ENCODE assay signal across 23 cellular contexts in the genomic region with DNA sequence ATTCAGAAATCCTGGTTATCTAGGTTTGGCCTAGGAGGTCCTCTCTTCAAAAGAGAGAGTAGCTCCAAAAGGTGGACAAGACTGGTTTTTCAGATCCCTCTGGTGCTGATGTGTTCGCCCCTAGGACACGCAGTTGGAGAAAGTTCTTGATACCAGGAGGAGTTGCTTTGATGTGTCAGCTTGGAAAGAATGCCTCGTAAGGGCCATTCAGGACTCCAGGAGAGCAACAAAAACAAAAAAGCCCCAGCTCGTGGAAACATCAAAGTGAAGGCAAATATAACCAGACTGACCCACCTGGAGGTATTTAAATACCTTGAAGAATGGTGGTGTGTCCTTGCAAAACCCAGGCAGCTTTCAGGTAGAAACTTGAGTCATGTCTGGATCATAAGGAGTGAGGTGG. TPM values are rescaled to one million over a fixed set of nuclear protein-coding genes. Genes with fewer than 3 reads are reported as not detected.
DNase-seq lines count a peak whose midpoint lies in the region; ATAC-seq and TF ChIP-seq lines count a peak whose summit lies in the region.
"Had no signal": no experiment of that assay in that cellular context is flagged by ENCODE, and none has a peak within 500 bp of the region (broad histone marks: within the 10 kb centered on the region; RNA-seq: fewer than 3 reads in every experiment).

No MANE protein-coding gene starts in this region.

- H3K27ac Mint-ChIP-seq in activated T-helper 17 cell treated with anti-CD3 and anti-CD28 coated beads, Interleukin-2, amount 50 U/mL, for 72 hours: no peak overlapping the region
- no peak overlapping the region for H3K27ac Mint-ChIP-seq in T-helper 17 cell
- H3K27ac Mint-ChIP-seq: activated CD4-positive, alpha-beta memory T cell treated with anti-CD3 and anti-CD28 coated beads, Interleukin-2, amount 10 ng/mL, durations not matched to agents 7 days and 5 days; activated naive CD8-positive, alpha-beta T cell treated with anti-CD3 and anti-CD28 coated beads for 36 hours; memory B cell had no signal

- no peaks in the 10 kb centered on the region for H3K27me3 Mint-ChIP-seq in activated T-helper 17 cell treated with anti-CD3 and anti-CD28 coated beads, Interleukin-2, amount 50 U/mL, for 72 hours
- no peaks in the 10 kb centered on the region for H3K27me3 Mint-ChIP-seq in T-helper 17 cell
- H3K27me3 Mint-ChIP-seq: activated CD4-positive, alpha-beta memory T cell treated with anti-CD3 and anti-CD28 coated beads, Interleukin-2, amount 10 ng/mL, durations not matched to agents 7 days and 5 days; activated naive CD8-positive, alpha-beta T cell treated with anti-CD3 and anti-CD28 coated beads for 36 hours; B cell; CD8-positive, alpha-beta memory T cell; memory B cell; naive B cell had no signal

- H4K20me1 ChIP-seq in PC-3 (ENCODE audit: low read length): 0 out of 2 replicates have a peak, but pooled peaks cover 5% of the 10 kb centered on the region
- no peaks in the 10 kb centered on the region for H4K20me1 ChIP-seq in smooth muscle cell (ENCODE audit: low read depth)

- no peaks in the 10 kb centered on the region for H3F3A ChIP-seq in PC-3 (ENCODE audit: low read length, unreplicated experiment)
- no peaks in the 10 kb centered on the region for H3F3A ChIP-seq in smooth muscle cell (ENCODE audit: low read depth)

- POLR2A ChIA-PET in PC-3 (lab: Charles Lee; ENCODE audit: unreplicated experiment): interaction anchor here (0.7 kb wide), 1 partner anchor 773 kb away, joined by 3 read pairs; no protein-coding TSS in a partner anchor

- H3K4me2 ChIP-seq in PC-3 (ENCODE audit: low read length) (peak overlapping the region; percentile 69), smooth muscle cell (no peak overlapping the region)

- H2AFZ ChIP-seq in PC-3 (ENCODE audit: low read length) (no peak overlapping the region), smooth muscle cell (ENCODE audit: low read depth) (no peak overlapping the region)

- H3K9me3 ChIP-seq in PC-3 (ENCODE audit: low read length): no peaks in the 10 kb centered on the region
- H3K9me3 ChIP-seq in smooth muscle cell (replicated peaks; ENCODE audit: low read depth): no peaks in the 10 kb centered on the region
- H3K9me3 ChIP-seq in T-helper 17 cell (ENCODE audit: control insufficient read depth, low read length, poor library complexity, severe bottlenecking): no peaks in the 10 kb centered on the region
- H3K9me3 ChIP-seq: neutrophil, testis had no signal

- H3K9ac ChIP-seq in PC-3 (ENCODE audit: low read length) (no peak overlapping the region), smooth muscle cell (ENCODE audit: low read depth) (no peak overlapping the region)

- H3K4me3 ChIP-seq in PC-3 (ENCODE audit: low read length) (peak overlapping the region; percentile 15; the same call in 1 of the 2 replicates), smooth muscle cell (no peak overlapping the region)
- H3K4me3 ChIP-seq: testis had no signal

- DNase-seq in ELF-1 (ENCODE audit: low read depth, low spot score) (peak; percentile 87), PC-3 (peak; percentile 71), islet precursor cell (peak; percentile 97), smooth muscle cell (lab: John Stamatoyannopoulos, UW; ENCODE audit: unreplicated experiment) (no peak), T-helper 17 cell (no peak), midbrain (lab: John Stamatoyannopoulos, UW) (no peak)
- DNase-seq: activated CD4-positive, alpha-beta memory T cell treated with anti-CD3 and anti-CD28 coated beads, Interleukin-2, amount 10 ng/mL, durations not matched to agents 7 days and 5 days; activated naive CD8-positive, alpha-beta T cell treated with anti-CD3 and anti-CD28 coated beads for 36 hours; CD8-positive, alpha-beta memory T cell; cerebellar nuclear complex; GOT3; kidney glomerular epithelial cell; naive B cell; NCI-H1105; NCI-H1930; NCI-H526 treated with DMSO at 0.1 percent for 48 hours; stimulated activated naive CD4-positive, alpha-beta T cell treated with Interleukin-2 at 50 U/mL for 16 hours; testis had no signal

- no peaks in the 10 kb centered on the region for H3K79me2 ChIP-seq in PC-3 (ENCODE audit: low read length)
- no peaks in the 10 kb centered on the region for H3K79me2 ChIP-seq in smooth muscle cell (ENCODE audit: low read depth)

- intact Hi-C loops in PC-3 (cut with micrococcal nuclease): no loop called here

- H3K27me3 ChIP-seq in PC-3 (ENCODE audit: low read length): no peaks in the 10 kb centered on the region
- peaks cover 3% of the 10 kb centered on the region for H3K27me3 ChIP-seq in smooth muscle cell (ENCODE audit: low read depth)
- H3K27me3 ChIP-seq: neutrophil, testis had no signal

- H3K4me1 ChIP-seq in PC-3 (ENCODE audit: insufficient read depth, low read length): peaks cover 29% of the 10 kb centered on the region
- H3K4me1 ChIP-seq in smooth muscle cell (ENCODE audit: low read depth): peaks cover 5% of the 10 kb centered on the region
- H3K4me1 ChIP-seq: testis had no signal

- H3K9me3 Mint-ChIP-seq in activated T-helper 17 cell treated with anti-CD3 and anti-CD28 coated beads, Interleukin-2, amount 50 U/mL, for 72 hours: no peaks in the 10 kb centered on the region
- H3K9me3 Mint-ChIP-seq: activated CD4-positive, alpha-beta memory T cell treated with anti-CD3 and anti-CD28 coated beads, Interleukin-2, amount 10 ng/mL, durations not matched to agents 7 days and 5 days; activated naive CD8-positive, alpha-beta T cell treated with anti-CD3 and anti-CD28 coated beads for 36 hours; CD8-positive, alpha-beta memory T cell; memory B cell; naive B cell had no signal

- ATAC-seq in PC-3: no peak
- ATAC-seq in activated T-helper 17 cell treated with anti-CD3 and anti-CD28 coated beads, Interleukin-2, amount 50 U/mL, for 72 hours (replicated peaks): no peak
- no peak for ATAC-seq in T-helper 17 cell
- ATAC-seq: activated CD4-positive, CD25-positive, alpha-beta regulatory T cell treated with anti-CD3 and anti-CD28 coated beads, Interleukin-2, amount 50 U/mL, for 24 hours had no signal

- H3K9me2 ChIP-seq in PC-3 (replicated peaks; ENCODE audit: low read length): no peaks in the 10 kb centered on the region

- BruUV-seq in PC-3 (replicated peaks; lab: Mats Ljungman, UMichigan): no TSS peak

- H3K36me3 ChIP-seq in PC-3 (ENCODE audit: low read depth, low read length) (no peaks in the 10 kb centered on the region), smooth muscle cell (ENCODE audit: low read depth) (no peaks in the 10 kb centered on the region)
- H3K36me3 ChIP-seq: neutrophil had no signal

- 53% methylated on average over 4 of the region's 4 CpGs for WGBS in smooth muscle cell (ENCODE audit: low lambda C conversion rate)

- H3K4me3 Mint-ChIP-seq in activated T-helper 17 cell treated with anti-CD3 and anti-CD28 coated beads, Interleukin-2, amount 50 U/mL, for 72 hours: no peak overlapping the region
- no peak overlapping the region for H3K4me3 Mint-ChIP-seq in T-helper 17 cell
- H3K4me3 Mint-ChIP-seq: activated CD4-positive, alpha-beta memory T cell treated with anti-CD3 and anti-CD28 coated beads, Interleukin-2, amount 10 ng/mL, durations not matched to agents 7 days and 5 days; activated naive CD8-positive, alpha-beta T cell treated with anti-CD3 and anti-CD28 coated beads for 36 hours; B cell; CD8-positive, alpha-beta memory T cell; memory B cell had no signal

- H3K27ac ChIP-seq in PC-3 (ENCODE audit: low read length) (peak overlapping the region; percentile 46), smooth muscle cell (ENCODE audit: low read depth) (peak overlapping the region; percentile 59)
- H3K27ac ChIP-seq: neutrophil, testis had no signal

- no peaks in the 10 kb centered on the region for H3K36me3 Mint-ChIP-seq in activated T-helper 17 cell treated with anti-CD3 and anti-CD28 coated beads, Interleukin-2, amount 50 U/mL, for 72 hours (ENCODE audit: low read depth)
- H3K36me3 Mint-ChIP-seq in T-helper 17 cell (ENCODE audit: low read depth): peaks cover 2% of the 10 kb centered on the region
- H3K36me3 Mint-ChIP-seq: activated naive CD8-positive, alpha-beta T cell treated with anti-CD3 and anti-CD28 coated beads for 36 hours; CD8-positive, alpha-beta memory T cell; memory B cell; naive B cell had no signal

- CTCF ChIA-PET in PC-3 (lab: Charles Lee): no interaction called here

- TF ChIP-seq CTCF in PC-3 (conservative IDR thresholded peaks at IDR 0.05; ENCODE audit: low read depth, low read length) (no peak), smooth muscle cell (IDR thresholded peaks at IDR 0.05; ENCODE audit: borderline replicate concordance, insufficient read depth, poor library complexity, severe bottlenecking) (no peak)

- peaks cover 20% of the 10 kb centered on the region for H3K4me1 Mint-ChIP-seq in activated T-helper 17 cell treated with anti-CD3 and anti-CD28 coated beads, Interleukin-2, amount 50 U/mL, for 72 hours
- peaks cover 22% of the 10 kb centered on the region for H3K4me1 Mint-ChIP-seq in T-helper 17 cell

RNA-seq across cellular contexts. Expression of gene LBH, which starts 12.5 kb away (rescaled TPM):
- total RNA-seq in PC-3 (2014; rRNA removed) (0.40 and 5.8 TPM in 2 replicates), smooth muscle cell (31.0 and 48.1 TPM in 2 replicates), T-helper 17 cell (100 to 1,000 TPM; 118 to 127 TPM)
- polyA plus RNA-seq in smooth muscle cell: 33.9 and 35.2 TPM in 2 replicates
- total RNA-seq in activated T-helper 17 cell treated with anti-CD3 and anti-CD28 coated beads, Interleukin-2, amount 50 U/mL, for 72 hours: 100 to 1,000 TPM in 1 of 2 donors, 10 to 100 TPM in 1; 38.9 to 154 TPM

Comparison
In these comparisons a context has a peak if more than half of its experiments do, and no peak if none do; other contexts are left out.
1. DNase-seq: peak in ELF-1 (single experiment), PC-3 (single experiment) and islet precursor cell (single experiment); none in smooth muscle cell (single experiment), T-helper 17 cell (0 of 3) and midbrain (single experiment).